In the genomic region with DNA sequence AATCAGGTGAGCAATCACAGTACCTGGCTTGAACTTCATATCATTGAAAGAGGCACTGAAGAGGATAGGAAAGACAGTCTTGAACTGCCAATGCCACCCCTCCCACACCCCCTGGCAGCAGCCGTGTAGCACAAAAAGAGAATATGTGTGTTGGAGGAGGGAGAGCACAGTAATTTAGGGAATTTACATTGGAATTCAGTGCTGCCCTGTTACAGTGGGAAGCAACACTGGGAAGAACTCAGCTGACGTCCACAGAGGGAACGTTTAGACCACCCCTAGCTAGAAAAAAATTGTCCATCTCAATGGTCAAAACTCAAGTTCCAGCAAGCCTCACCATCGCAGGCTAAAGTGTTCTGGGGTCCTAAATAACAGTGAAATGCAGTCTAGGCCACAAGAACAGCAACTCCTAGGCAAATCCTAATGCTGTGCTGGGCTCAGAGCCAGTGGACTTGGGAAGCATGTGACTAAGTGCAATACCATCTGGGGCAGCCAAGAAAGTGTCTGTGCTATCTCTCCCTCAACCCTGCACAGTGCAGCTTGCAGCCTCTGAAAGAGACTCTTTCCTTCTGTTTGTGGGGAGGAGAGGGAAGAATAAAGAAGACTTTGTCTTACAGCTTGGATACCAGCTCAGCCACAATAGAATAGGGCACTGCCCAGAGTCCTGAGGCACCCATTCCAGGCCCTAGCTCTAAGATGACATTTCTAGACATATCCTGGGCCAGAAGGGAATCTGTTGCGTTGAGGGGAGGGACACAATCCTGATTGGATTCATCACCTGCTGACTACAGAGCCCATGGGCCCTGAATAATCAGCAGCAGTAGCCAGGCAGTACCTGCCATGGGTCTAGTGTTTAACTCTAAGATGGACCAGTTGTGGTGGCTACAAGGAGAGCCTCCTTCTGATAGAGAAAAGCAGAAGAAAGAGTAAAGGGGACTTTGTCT, we compare ENCODE assay signal across 1 cellular context.
TF ChIP-seq lines count a peak whose summit lies in the region.

No MANE protein-coding gene starts in this region.

TF ChIP-seq in HEK293, 187 proteins besides CTCF, POLR2A, EP300 and RAD21 (continued from another document):
- TF ChIP-seq, protein P1, sequence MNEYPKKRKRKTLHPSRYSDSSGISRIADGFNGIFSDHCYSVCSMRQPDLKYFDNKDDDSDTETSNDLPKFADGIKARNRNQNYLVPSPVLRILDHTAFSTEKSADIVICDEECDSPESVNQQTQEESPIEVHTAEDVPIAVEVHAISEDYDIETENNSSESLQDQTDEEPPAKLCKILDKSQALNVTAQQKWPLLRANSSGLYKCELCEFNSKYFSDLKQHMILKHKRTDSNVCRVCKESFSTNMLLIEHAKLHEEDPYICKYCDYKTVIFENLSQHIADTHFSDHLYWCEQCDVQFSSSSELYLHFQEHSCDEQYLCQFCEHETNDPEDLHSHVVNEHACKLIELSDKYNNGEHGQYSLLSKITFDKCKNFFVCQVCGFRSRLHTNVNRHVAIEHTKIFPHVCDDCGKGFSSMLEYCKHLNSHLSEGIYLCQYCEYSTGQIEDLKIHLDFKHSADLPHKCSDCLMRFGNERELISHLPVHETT (tag by site-specific recombination; IDR thresholded peaks at IDR 0.05): no peak
- no peak for TF ChIP-seq ZNF174 (tag by site-specific recombination; IDR thresholded peaks at IDR 0.05)
- TF ChIP-seq ZNF596 (tag by site-specific recombination; IDR thresholded peaks at IDR 0.05): no peak
- no peak for TF ChIP-seq TRIM28 (IDR thresholded peaks at IDR 0.05; ENCODE audit: borderline replicate concordance, low read length)
- no peak for TF ChIP-seq KLF16 (tag by site-specific recombination; IDR thresholded peaks at IDR 0.05)
- TF ChIP-seq ZNF623 (tag by site-specific recombination; IDR thresholded peaks at IDR 0.05): no peak
- TF ChIP-seq BCL11A (tag by site-specific recombination; IDR thresholded peaks at IDR 0.05; ENCODE audit: low read depth): no peak
- TF ChIP-seq, protein P2, sequence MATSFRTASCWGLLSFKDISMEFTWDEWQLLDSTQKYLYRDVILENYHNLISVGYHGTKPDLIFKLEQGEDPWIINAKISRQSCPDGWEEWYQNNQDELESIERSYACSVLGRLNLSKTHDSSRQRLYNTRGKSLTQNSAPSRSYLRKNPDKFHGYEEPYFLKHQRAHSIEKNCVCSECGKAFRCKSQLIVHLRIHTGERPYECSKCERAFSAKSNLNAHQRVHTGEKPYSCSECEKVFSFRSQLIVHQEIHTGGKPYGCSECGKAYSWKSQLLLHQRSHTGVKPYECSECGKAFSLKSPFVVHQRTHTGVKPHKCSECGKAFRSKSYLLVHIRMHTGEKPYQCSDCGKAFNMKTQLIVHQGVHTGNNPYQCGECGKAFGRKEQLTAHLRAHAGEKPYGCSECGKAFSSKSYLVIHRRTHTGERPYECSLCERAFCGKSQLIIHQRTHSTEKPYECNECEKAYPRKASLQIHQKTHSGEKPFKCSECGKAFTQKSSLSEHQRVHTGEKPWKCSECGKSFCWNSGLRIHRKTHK (tag by site-specific recombination; IDR thresholded peaks at IDR 0.05): no peak
